ENCODE assay signal across 13 cellular contexts in genomic region chr15:62453356-62453755, GRCh38.
DNase-seq lines count a peak whose midpoint lies in the region; ATAC-seq and TF ChIP-seq lines count a peak whose summit lies in the region.
"Had no signal": no experiment of that assay in that cellular context is flagged by ENCODE, and none has a peak within 500 bp of the region (broad histone marks: within the 10 kb centered on the region; RNA-seq: fewer than 3 reads in every experiment).

No MANE protein-coding gene starts in this region.

- H3K4me1 ChIP-seq in colonic mucosa (no peaks in the 10 kb centered on the region), psoas muscle (peaks cover 57% of the 10 kb centered on the region)

- peak; percentile 42 for DNase-seq in ELR (ENCODE audit: low read depth)
- DNase-seq in M059J (ENCODE audit: low read depth): peak; percentile 38
- no peak for DNase-seq in colonic mucosa
- no peak for DNase-seq in psoas muscle
- no peak for DNase-seq in HT-29 (ENCODE audit: low spot score)
- DNase-seq in NCI-H1417 treated with DMSO at 0.1 percent for 48 hours (lab: John Stamatoyannopoulos, UW): no peak
- DNase-seq: activated CD8-positive, alpha-beta memory T cell treated with anti-CD3 and anti-CD28 coated beads, Interleukin-2, amount 10 ng/mL, durations not matched to agents 7 days and 5 days; activated naive CD8-positive, alpha-beta T cell treated with anti-CD3 and anti-CD28 coated beads, Interleukin-2, amount 10 ng/mL, durations not matched to agents 7 days and 5 days; CD8-positive, alpha-beta T cell; kidney glomerular epithelial cell; nephron progenitor cell had no signal

- H3K4me3 ChIP-seq in colonic mucosa: no peak overlapping the region
- H3K4me3 ChIP-seq in psoas muscle: peak overlapping the region; percentile 4

- H3K36me3 ChIP-seq in colonic mucosa: no peaks in the 10 kb centered on the region
- no peaks in the 10 kb centered on the region for H3K36me3 ChIP-seq in psoas muscle (ENCODE audit: insufficient read depth in 1 of 2, low read depth in 1 of 2)

- H3K27ac ChIP-seq in colonic mucosa (peak overlapping the region; percentile 27), psoas muscle (peak overlapping the region; percentile 86)
- H3K27ac ChIP-seq: RWPE1 had no signal

- intact Hi-C loops in colonic mucosa (cut with DNase I): no loop called here
- intact Hi-C loops in psoas muscle (cut with DNase I): no loop called here

- no peak for TF ChIP-seq CTCF in colonic mucosa (IDR thresholded peaks at IDR 0.05)
- TF ChIP-seq CTCF in psoas muscle (IDR thresholded peaks at IDR 0.05): no peak

- H3K9me3 ChIP-seq in colonic mucosa: no peaks in the 10 kb centered on the region
- no peaks in the 10 kb centered on the region for H3K9me3 ChIP-seq in psoas muscle

- ATAC-seq in psoas muscle (peak; percentile 30 to 45 (median 42)), GM21526 (IDR thresholded peaks at IDR 0.05; ENCODE audit: low FRiP score, unreplicated experiment) (no peak)
- ATAC-seq: activated CD8-positive, alpha-beta memory T cell treated with anti-CD3 and anti-CD28 coated beads, Interleukin-2, amount 10 ng/mL, durations not matched to agents 7 days and 5 days; CD8-positive, alpha-beta T cell had no signal

- H3K9ac ChIP-seq in colonic mucosa (ENCODE audit: low read depth in 2 of 2, low read length in 2 of 2): peak overlapping the region in 1 of 2 donors; percentile 3

- H3K27me3 ChIP-seq in colonic mucosa (no peaks in the 10 kb centered on the region), psoas muscle (ENCODE audit: insufficient read depth in 3 of 3, low read length in 2 of 3) (no peaks in the 10 kb centered on the region)

- 22 to 27% (median 24%) methylated on average over 3 of the region's 3 CpGs for WGBS in psoas muscle, 3 donors

Comparison
In these comparisons a context has a peak if more than half of its experiments do, and no peak if none do; other contexts are left out.
1. DNase-seq: peak in ELR (single experiment) and M059J (single experiment); none in colonic mucosa (single experiment), psoas muscle (0 of 2), HT-29 (single experiment) and NCI-H1417 treated with DMSO at 0.1 percent for 48 hours (single experiment).